25 cellular contexts compared by ENCODE assay signal in the genomic region with DNA sequence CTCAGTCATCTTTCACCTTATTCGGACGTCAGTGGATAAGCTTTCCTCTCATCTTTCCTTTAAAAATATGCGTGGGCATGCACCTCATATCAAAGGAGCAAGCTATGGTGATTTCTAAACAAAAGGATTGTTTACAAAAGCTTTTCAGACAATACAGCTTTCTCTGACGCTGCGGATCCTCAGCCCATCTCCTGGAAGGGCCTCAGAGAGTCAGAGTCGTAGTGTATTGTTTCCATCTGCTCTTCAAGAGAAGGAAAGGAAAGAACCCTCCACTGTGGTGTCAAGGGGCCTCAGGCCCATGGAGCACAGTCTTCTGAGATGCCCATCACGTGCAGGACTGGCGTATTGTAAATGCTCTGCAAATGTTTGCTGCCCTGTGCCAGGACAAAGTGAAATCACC.
"Had no signal": no experiment of that assay in that cellular context is flagged by ENCODE, and none has a peak within 500 bp of the region (broad histone marks: within the 10 kb centered on the region; RNA-seq: fewer than 3 reads in every experiment).

No MANE protein-coding gene starts in this region.

- ATAC-seq: esophagus mucosa; foreskin keratinocyte; gastroesophageal sphincter; heart right ventricle; left cardiac atrium; left lung; natural killer cell; right lobe of liver; stimulated activated naive CD8-positive, alpha-beta T cell treated with anti-CD3 and anti-CD28 coated beads, Interleukin-15, amount 100 ng/mL, for 72 hours; upper lobe of right lung had no signal

- H3K27me3 ChIP-seq: dorsolateral prefrontal cortex, foreskin keratinocyte, gastroesophageal sphincter, heart right ventricle, left lung, right lobe of liver, suprapubic skin, transverse colon, upper lobe of right lung, uterus had no signal

- H3K4me3 ChIP-seq: dorsolateral prefrontal cortex, gastroesophageal sphincter, heart right ventricle, left lung, right lobe of liver, suprapubic skin, transverse colon, upper lobe of right lung, uterus had no signal

- H3K9me3 ChIP-seq: right lobe of liver, suprapubic skin, transverse colon, upper lobe of right lung, uterus had no signal

- FAIRE-seq: colon, islet of Langerhans, small intestine had no signal

- H2AFZ ChIP-seq: parathyroid adenoma had no signal

- H3K27ac Mint-ChIP-seq: natural killer cell; progenitor cell of endocrine pancreas; stimulated activated naive CD8-positive, alpha-beta T cell treated with anti-CD3 and anti-CD28 coated beads, Interleukin-15, amount 100 ng/mL, for 72 hours had no signal

- H3K36me3 Mint-ChIP-seq: natural killer cell had no signal

- DNase-seq: dorsolateral prefrontal cortex; effector CD4-positive, alpha-beta T cell; foreskin keratinocyte; heart right ventricle; hippocampal formation; left cardiac atrium; left lung; natural killer cell; right lobe of liver; small intestine; stimulated activated CD4-positive, alpha-beta T cell treated with anti-CD3 and anti-CD28 coated beads, Interleukin-15, amount 100 ng/mL, for 24 hours; stimulated activated CD4-positive, alpha-beta T cell treated with anti-CD3 and anti-CD28 coated beads, Interleukin-2, amount 100 ng/mL, for 48 hours; stimulated activated naive CD4-positive, alpha-beta T cell; stimulated activated naive CD8-positive, alpha-beta T cell treated with anti-CD3 and anti-CD28 coated beads, Interleukin-15, amount 100 ng/mL, for 72 hours; transverse colon; upper lobe of right lung; uterus had no signal

- H3K27ac ChIP-seq: dorsolateral prefrontal cortex, epithelial cell of prostate, foreskin keratinocyte, gastroesophageal sphincter, heart right ventricle, left lung, parathyroid adenoma, right lobe of liver, suprapubic skin, transverse colon, upper lobe of right lung, uterus had no signal

- H3K36me3 ChIP-seq: gastroesophageal sphincter, heart right ventricle, left lung, right lobe of liver, suprapubic skin, transverse colon, upper lobe of right lung, uterus had no signal

- H3K4me1 Mint-ChIP-seq: natural killer cell; stimulated activated naive CD8-positive, alpha-beta T cell treated with anti-CD3 and anti-CD28 coated beads, Interleukin-15, amount 100 ng/mL, for 72 hours had no signal

- H3K4me3 Mint-ChIP-seq: natural killer cell; stimulated activated naive CD8-positive, alpha-beta T cell treated with anti-CD3 and anti-CD28 coated beads, Interleukin-15, amount 100 ng/mL, for 72 hours had no signal

- H3K4me1 ChIP-seq: foreskin keratinocyte, left lung, parathyroid adenoma, right lobe of liver, upper lobe of right lung had no signal

- H3K79me2 ChIP-seq: parathyroid adenoma had no signal

- H3K9ac ChIP-seq: parathyroid adenoma had no signal
